ENCODE assay signal across 34 cellular contexts in the genomic region with DNA sequence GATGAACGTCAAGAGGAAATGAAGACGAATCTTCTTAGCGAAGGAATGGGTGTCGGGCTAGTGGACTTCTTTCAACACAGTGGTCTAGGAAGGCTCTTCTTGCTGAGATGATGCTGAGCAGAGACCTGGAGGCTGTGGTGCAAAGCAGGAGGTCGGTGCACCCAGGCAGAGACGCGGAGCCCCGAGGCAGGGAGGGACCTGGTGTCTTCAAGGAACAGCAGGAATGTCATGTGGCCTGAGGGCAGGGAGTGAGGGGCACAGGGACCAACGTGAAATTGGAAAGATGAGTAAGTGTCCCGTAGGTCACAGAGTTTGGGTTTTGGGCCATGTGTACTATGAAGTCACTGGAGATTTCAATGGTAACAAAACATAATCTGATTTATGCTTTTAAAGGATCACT. TPM values are rescaled to one million over a fixed set of nuclear protein-coding genes. Genes with fewer than 3 reads are reported as not detected.
"Had no signal": no experiment of that assay in that cellular context is flagged by ENCODE, and none has a peak within 500 bp of the region (broad histone marks: within the 10 kb centered on the region; RNA-seq: fewer than 3 reads in every experiment).

No MANE protein-coding gene starts in this region.

- ATAC-seq: activated CD4-positive, CD25-positive, alpha-beta regulatory T cell treated with anti-CD3 and anti-CD28 coated beads, Interleukin-2, amount 50 U/mL, for 24 hours; activated CD8-positive, alpha-beta T cell treated with anti-CD3 and anti-CD28 coated beads, Interleukin-2, amount 10 ng/mL, durations not matched to agents 7 days and 5 days; activated naive CD4-positive, alpha-beta T cell treated with anti-CD3 and anti-CD28 coated beads, Interleukin-2, amount 50 U/mL, for 72 hours; activated T-cell treated with anti-CD3 and anti-CD28 coated beads, Interleukin-2, amount 50 U/mL, for 4 hours; activated T-helper 17 cell treated with anti-CD3 and anti-CD28 coated beads, Interleukin-2, amount 50 U/mL, for 72 hours; effector memory CD8-positive, alpha-beta T cell; gastroesophageal sphincter; T-cell had no signal

- H3K4me3 Mint-ChIP-seq: activated B cell treated with CpG ODN at 0.5 μM for 24 hours; activated CD8-positive, alpha-beta T cell treated with anti-CD3 and anti-CD28 coated beads, Interleukin-2, amount 10 ng/mL, durations not matched to agents 7 days and 5 days; activated naive CD8-positive, alpha-beta T cell treated with anti-CD3 and anti-CD28 coated beads, Interleukin-2, amount 10 ng/mL, durations not matched to agents 7 days and 5 days; activated T-cell treated with anti-CD3 and anti-CD28 coated beads, Interleukin-2, amount 50 U/mL, for 4 hours; activated T-helper 17 cell treated with anti-CD3 and anti-CD28 coated beads, Interleukin-2, amount 50 U/mL, for 72 hours; brain; central memory CD8-positive, alpha-beta T cell; T-cell; T-helper 1 cell treated with Interleukin-12 subunit alpha and Interleukin-12 subunit beta and Interleukin-4 antibody, amounts not matched to agents 30 μg/mL and 1 μg/mL, for 36 hours; T-helper 2 cell treated with Interferon-gamma antibody and Interleukin-4, amounts not matched to agents 5 μg/mL and 100 μg/mL, for 36 hours had no signal

- H3K9me3 Mint-ChIP-seq: activated B cell treated with CpG ODN at 0.5 μM for 24 hours; activated naive CD4-positive, alpha-beta T cell treated with anti-CD3 and anti-CD28 coated beads, Interleukin-2, amount 50 U/mL, for 72 hours; activated naive CD8-positive, alpha-beta T cell treated with anti-CD3 and anti-CD28 coated beads, Interleukin-2, amount 10 ng/mL, durations not matched to agents 7 days and 5 days; activated T-cell treated with anti-CD3 and anti-CD28 coated beads, Interleukin-2, amount 50 U/mL, for 4 hours; activated T-helper 17 cell treated with anti-CD3 and anti-CD28 coated beads, Interleukin-2, amount 50 U/mL, for 72 hours; central memory CD8-positive, alpha-beta T cell; effector memory CD8-positive, alpha-beta T cell; T-cell; T-helper 1 cell treated with Interleukin-12 subunit alpha and Interleukin-12 subunit beta and Interleukin-4 antibody, amounts not matched to agents 30 μg/mL and 1 μg/mL, for 36 hours; T-helper 2 cell treated with Interferon-gamma antibody and Interleukin-4, amounts not matched to agents 5 μg/mL and 100 μg/mL, for 36 hours had no signal

- H3K27ac Mint-ChIP-seq: activated B cell treated with CpG ODN at 0.5 μM for 24 hours; activated CD8-positive, alpha-beta T cell treated with anti-CD3 and anti-CD28 coated beads, Interleukin-2, amount 10 ng/mL, durations not matched to agents 7 days and 5 days; activated naive CD4-positive, alpha-beta T cell treated with anti-CD3 and anti-CD28 coated beads, Interleukin-2, amount 50 U/mL, for 72 hours; activated naive CD8-positive, alpha-beta T cell treated with anti-CD3 and anti-CD28 coated beads, Interleukin-2, amount 10 ng/mL, durations not matched to agents 7 days and 5 days; activated T-helper 17 cell treated with anti-CD3 and anti-CD28 coated beads, Interleukin-2, amount 50 U/mL, for 72 hours; brain; effector memory CD8-positive, alpha-beta T cell; T-cell; T-helper 1 cell treated with Interleukin-12 subunit alpha and Interleukin-12 subunit beta and Interleukin-4 antibody, amounts not matched to agents 30 μg/mL and 1 μg/mL, for 36 hours; T-helper 2 cell treated with Interferon-gamma antibody and Interleukin-4, amounts not matched to agents 5 μg/mL and 100 μg/mL, for 36 hours had no signal

- DNase-seq: activated B cell treated with CpG ODN at 0.5 μM for 24 hours; activated CD4-positive, alpha-beta T cell treated with anti-CD3 and anti-CD28 coated beads for 48 hours; activated CD4-positive, alpha-beta T cell treated with anti-CD3 and anti-CD28 coated beads, Interleukin-2, amount 50 U/mL, for 1 hour; activated CD4-positive, alpha-beta T cell treated with anti-CD3 and anti-CD28 coated beads, Interleukin-2, amount 50 U/mL, for 48 hours; activated CD8-positive, alpha-beta T cell treated with anti-CD3 and anti-CD28 coated beads, Interleukin-2, amount 10 ng/mL, durations not matched to agents 7 days and 5 days; activated effector memory CD4-positive, alpha-beta T cell treated with Interleukin-2 at 50 U/mL for 16 hours; activated gamma-delta T cell treated with Interleukin-2 at 50 U/mL for 16 hours; activated naive CD4-positive, alpha-beta T cell treated with Interleukin-2 at 50 U/mL for 16 hours; activated naive CD8-positive, alpha-beta T cell treated with anti-CD3 and anti-CD28 coated beads, Interleukin-2, amount 10 ng/mL, durations not matched to agents 7 days and 5 days; activated T-cell treated with anti-CD3 and anti-CD28 coated beads, Interleukin-2, amount 50 U/mL, for 4 hours; cortex of kidney; dermis blood vessel endothelial cell; effector CD4-positive, alpha-beta T cell; effector memory CD8-positive, alpha-beta T cell; erythroblast; foreskin melanocyte; SW 1271; T-cell; T1000; WERI-Rb-1 had no signal

- H3K36me3 Mint-ChIP-seq: activated naive CD4-positive, alpha-beta T cell treated with anti-CD3 and anti-CD28 coated beads, Interleukin-2, amount 50 U/mL, for 72 hours; activated naive CD8-positive, alpha-beta T cell treated with anti-CD3 and anti-CD28 coated beads, Interleukin-2, amount 10 ng/mL, durations not matched to agents 7 days and 5 days; brain; T-cell had no signal

RNA-seq across cellular contexts. Expression of gene CDC42EP5, which starts 11.4 kb away (rescaled TPM):
- total RNA-seq: activated B cell treated with CpG ODN at 0.5 μM for 24 hours; activated CD8-positive, alpha-beta T cell treated with anti-CD3 and anti-CD28 coated beads, Interleukin-2, amount 10 ng/mL, durations not matched to agents 7 days and 5 days; activated naive CD4-positive, alpha-beta T cell treated with anti-CD3 and anti-CD28 coated beads, Interleukin-2, amount 50 U/mL, for 72 hours; activated naive CD8-positive, alpha-beta T cell treated with anti-CD3 and anti-CD28 coated beads, Interleukin-2, amount 10 ng/mL, durations not matched to agents 7 days and 5 days; activated T-helper 17 cell treated with anti-CD3 and anti-CD28 coated beads, Interleukin-2, amount 50 U/mL, for 72 hours had no signal

RNA-seq across cellular contexts. Expression of gene LAIR2, which starts 18.2 kb away (rescaled TPM):
- total RNA-seq: activated B cell treated with CpG ODN at 0.5 μM for 24 hours, ascending aorta, breast epithelium, cardiac septum, cerebellum, dermis blood vessel endothelial cell, esophagus muscularis mucosa, gastroesophageal sphincter, glomerular endothelial cell had no signal
